13 cellular contexts compared by ENCODE assay signal in genomic region chr11:44542372-44542771, GRCh38.
"Had no signal": no experiment of that assay in that cellular context is flagged by ENCODE, and none has a peak within 500 bp of the region (broad histone marks: within the 10 kb centered on the region; RNA-seq: fewer than 3 reads in every experiment).

No MANE protein-coding gene starts in this region.

- H3K4me1 Mint-ChIP-seq: activated CD4-positive, alpha-beta T cell treated with anti-CD3 and anti-CD28 coated beads for 36 hours; activated naive CD4-positive, alpha-beta T cell treated with anti-CD3 and anti-CD28 coated beads, Interleukin-2, amount 50 U/mL, for 24 hours had no signal

- H3K36me3 Mint-ChIP-seq: activated naive CD4-positive, alpha-beta T cell treated with anti-CD3 and anti-CD28 coated beads, Interleukin-2, amount 50 U/mL, for 24 hours; mesothelial cell of epicardium had no signal

- H3K27ac Mint-ChIP-seq: activated CD4-positive, alpha-beta T cell treated with anti-CD3 and anti-CD28 coated beads for 36 hours; activated naive CD4-positive, alpha-beta T cell treated with anti-CD3 and anti-CD28 coated beads, Interleukin-2, amount 50 U/mL, for 24 hours; dendritic cell treated with granulocyte-macrophage colony-stimulating factor and Interleukin-4, amounts not matched to agents 40 ng/mL and 50 ng/mL, for 4 days; mesothelial cell of epicardium had no signal

- H3K4me3 Mint-ChIP-seq: activated CD4-positive, alpha-beta T cell treated with anti-CD3 and anti-CD28 coated beads for 36 hours; activated naive CD4-positive, alpha-beta T cell treated with anti-CD3 and anti-CD28 coated beads, Interleukin-2, amount 50 U/mL, for 24 hours; dendritic cell treated with granulocyte-macrophage colony-stimulating factor and Interleukin-4, amounts not matched to agents 40 ng/mL and 50 ng/mL, for 4 days; mesothelial cell of epicardium had no signal

- H3K27me3 ChIP-seq: hepatocyte, tibial nerve had no signal

- H3K27me3 Mint-ChIP-seq: activated CD4-positive, alpha-beta T cell treated with anti-CD3 and anti-CD28 coated beads for 36 hours; activated naive CD4-positive, alpha-beta T cell treated with anti-CD3 and anti-CD28 coated beads, Interleukin-2, amount 50 U/mL, for 24 hours had no signal

- H3K9me3 Mint-ChIP-seq: activated naive CD4-positive, alpha-beta T cell treated with anti-CD3 and anti-CD28 coated beads, Interleukin-2, amount 50 U/mL, for 24 hours; dendritic cell treated with granulocyte-macrophage colony-stimulating factor and Interleukin-4, amounts not matched to agents 40 ng/mL and 50 ng/mL, for 4 days had no signal

- H3K4me3 ChIP-seq: hepatocyte, skin epidermis, tibial nerve had no signal

- ATAC-seq: activated CD4-positive, alpha-beta T cell treated with anti-CD3 and anti-CD28 coated beads for 36 hours had no signal

- H3K27ac ChIP-seq: hepatocyte, skin epidermis, tibial nerve, WERI-Rb-1 had no signal

- DNase-seq: activated CD4-positive, alpha-beta T cell treated with anti-CD3 and anti-CD28 coated beads for 36 hours; activated T-cell treated with anti-CD3 and anti-CD28 coated beads for 4 hours; cerebellar nuclear complex; kidney glomerular epithelial cell; posterior cingulate gyrus; T-helper 9 cell; WERI-Rb-1 had no signal

- H3K36me3 ChIP-seq: tibial nerve, WERI-Rb-1 had no signal
